Comparison of ENCODE assay signal across 9 cellular contexts in the genomic region with DNA sequence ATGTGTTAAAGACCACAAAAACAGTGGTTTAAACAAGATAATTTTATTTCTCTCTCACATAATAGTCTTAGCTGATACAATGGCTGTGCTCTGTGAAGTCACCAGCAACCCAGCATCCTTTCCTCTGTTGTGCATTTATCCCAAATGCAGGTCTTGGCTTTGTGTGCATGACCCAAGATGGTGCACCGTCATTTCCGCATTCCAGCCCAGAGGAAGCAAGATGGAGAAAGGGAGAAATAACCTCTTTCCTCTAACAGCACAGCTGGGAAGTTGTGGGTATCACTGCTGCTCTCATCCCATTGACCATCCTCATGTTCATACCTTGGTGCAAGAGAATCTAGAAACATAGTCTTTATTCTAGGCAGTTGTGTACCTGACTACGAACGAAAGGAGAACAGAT. TPM values are rescaled to one million over a fixed set of nuclear protein-coding genes. Genes with fewer than 3 reads are reported as not detected.
"Had no signal": no experiment of that assay in that cellular context is flagged by ENCODE, and none has a peak within 500 bp of the region (broad histone marks: within the 10 kb centered on the region; RNA-seq: fewer than 3 reads in every experiment).

No MANE protein-coding gene starts in this region.

- FAIRE-seq: G401.6, GM12878, GM12891, GM12892, GM18507, GM19239 had no signal

- H3K4me3 ChIP-seq: GM12878 had no signal

- ATAC-seq: GM12878 had no signal

- DNase-seq: GDM1, GF-D8 had no signal

RNA-seq across cellular contexts. Expression of a gene that starts 21.8 kb away (rescaled TPM):
- total RNA-seq: G401, GM12878 had no signal
